28 cellular contexts compared by ENCODE assay signal in genomic region chr7:8380130-8380529, GRCh38. TPM values are rescaled to one million over a fixed set of nuclear protein-coding genes. Genes with fewer than 3 reads are reported as not detected.
"Had no signal": no experiment of that assay in that cellular context is flagged by ENCODE, and none has a peak within 500 bp of the region (broad histone marks: within the 10 kb centered on the region; RNA-seq: fewer than 3 reads in every experiment).

No MANE protein-coding gene starts in this region.

- H3K9me3 Mint-ChIP-seq: activated CD4-positive, alpha-beta memory T cell treated with anti-CD3 and anti-CD28 coated beads, Interleukin-2, amount 10 ng/mL, durations not matched to agents 7 days and 5 days; activated naive CD4-positive, alpha-beta T cell treated with anti-CD3 and anti-CD28 coated beads, Interleukin-2, amount 10 ng/mL, durations not matched to agents 7 days and 5 days; activated naive CD8-positive, alpha-beta T cell treated with anti-CD3 and anti-CD28 coated beads for 36 hours had no signal

- H3K4me2 ChIP-seq: PC-9 had no signal

- H3K4me1 Mint-ChIP-seq: activated naive CD4-positive, alpha-beta T cell treated with anti-CD3 and anti-CD28 coated beads, Interleukin-2, amount 10 ng/mL, durations not matched to agents 7 days and 5 days; activated naive CD8-positive, alpha-beta T cell treated with anti-CD3 and anti-CD28 coated beads for 36 hours; central memory CD8-positive, alpha-beta T cell had no signal

- H3K4me3 ChIP-seq: cardiac muscle cell, PC-9 had no signal

- H2AFZ ChIP-seq: PC-9 had no signal

- H3K27ac ChIP-seq: cardiac muscle cell, PC-9, RWPE1, WERI-Rb-1 had no signal

- FAIRE-seq: RCC 7860 had no signal

- DNase-seq: activated CD4-positive, alpha-beta memory T cell treated with anti-CD3 and anti-CD28 coated beads, Interleukin-2, amount 10 ng/mL, durations not matched to agents 7 days and 5 days; activated CD4-positive, alpha-beta T cell treated with anti-CD3 and anti-CD28 coated beads for 1 hour; activated CD4-positive, alpha-beta T cell treated with anti-CD3 and anti-CD28 coated beads for 48 hours; activated CD4-positive, CD25-positive, alpha-beta regulatory T cell; activated CD8-positive, alpha-beta memory T cell treated with anti-CD3 and anti-CD28 coated beads for 24 hours; activated CD8-positive, alpha-beta memory T cell treated with anti-CD3 and anti-CD28 coated beads, Interleukin-2, amount 10 ng/mL, durations not matched to agents 7 days and 5 days; activated CD8-positive, alpha-beta memory T cell treated with anti-CD3 and anti-CD28 coated beads, Interleukin-2, amount 50 U/mL, for 48 hours; activated effector memory CD4-positive, alpha-beta T cell treated with Interleukin-2 at 50 U/mL for 16 hours; activated naive CD4-positive, alpha-beta T cell treated with anti-CD3 and anti-CD28 coated beads, Interleukin-2, amount 10 ng/mL, durations not matched to agents 7 days and 5 days; activated naive CD8-positive, alpha-beta T cell treated with anti-CD3 and anti-CD28 coated beads for 36 hours; activated T-cell treated with anti-CD3 and anti-CD28 coated beads, Interleukin-2, amount 50 U/mL, for 48 hours; amniotic stem cell; aorta; NCI-H2171; NCI-H446 treated with DMSO at 0.1 percent for 48 hours; NCI-H774; PC-9; T1000; WERI-Rb-1 had no signal

- H3K4me3 Mint-ChIP-seq: activated CD4-positive, alpha-beta memory T cell treated with anti-CD3 and anti-CD28 coated beads, Interleukin-2, amount 10 ng/mL, durations not matched to agents 7 days and 5 days; activated CD8-positive, alpha-beta memory T cell treated with anti-CD3 and anti-CD28 coated beads, Interleukin-2, amount 10 ng/mL, durations not matched to agents 7 days and 5 days; activated naive CD4-positive, alpha-beta T cell treated with anti-CD3 and anti-CD28 coated beads, Interleukin-2, amount 10 ng/mL, durations not matched to agents 7 days and 5 days; activated naive CD8-positive, alpha-beta T cell treated with anti-CD3 and anti-CD28 coated beads for 36 hours; central memory CD8-positive, alpha-beta T cell had no signal

- H3K36me3 Mint-ChIP-seq: activated CD8-positive, alpha-beta memory T cell treated with anti-CD3 and anti-CD28 coated beads, Interleukin-2, amount 10 ng/mL, durations not matched to agents 7 days and 5 days; activated naive CD4-positive, alpha-beta T cell treated with anti-CD3 and anti-CD28 coated beads, Interleukin-2, amount 10 ng/mL, durations not matched to agents 7 days and 5 days; activated naive CD8-positive, alpha-beta T cell treated with anti-CD3 and anti-CD28 coated beads for 36 hours had no signal

- H3K27ac Mint-ChIP-seq: activated CD4-positive, alpha-beta memory T cell treated with anti-CD3 and anti-CD28 coated beads, Interleukin-2, amount 10 ng/mL, durations not matched to agents 7 days and 5 days; activated CD8-positive, alpha-beta memory T cell treated with anti-CD3 and anti-CD28 coated beads, Interleukin-2, amount 10 ng/mL, durations not matched to agents 7 days and 5 days; activated naive CD4-positive, alpha-beta T cell treated with anti-CD3 and anti-CD28 coated beads, Interleukin-2, amount 10 ng/mL, durations not matched to agents 7 days and 5 days; activated naive CD8-positive, alpha-beta T cell treated with anti-CD3 and anti-CD28 coated beads for 36 hours had no signal

- H3K27me3 ChIP-seq: cardiac muscle cell had no signal

- ATAC-seq: activated CD8-positive, alpha-beta memory T cell treated with anti-CD3 and anti-CD28 coated beads, Interleukin-2, amount 10 ng/mL, durations not matched to agents 7 days and 5 days; Right ventricle myocardium inferior had no signal

- H3K36me3 ChIP-seq: cardiac muscle cell, WERI-Rb-1 had no signal

RNA-seq across cellular contexts. Expression of gene NXPH1, which starts 53.3 kb away (rescaled TPM):
- total RNA-seq: activated CD4-positive, alpha-beta memory T cell treated with anti-CD3 and anti-CD28 coated beads, Interleukin-2, amount 10 ng/mL, durations not matched to agents 7 days and 5 days; activated CD8-positive, alpha-beta memory T cell treated with anti-CD3 and anti-CD28 coated beads, Interleukin-2, amount 10 ng/mL, durations not matched to agents 7 days and 5 days; activated naive CD8-positive, alpha-beta T cell treated with anti-CD3 and anti-CD28 coated beads for 36 hours; aorta; M059J; OCI-LY7; PC-9; Right ventricle myocardium inferior; T-helper 1 cell treated with Interleukin-12 subunit alpha and Interleukin-12 subunit beta and Interleukin-4 antibody, amounts not matched to agents 30 ng/mL and 1 ng/mL, for 36 hours; T-helper 2 cell treated with Interferon-gamma antibody and Interleukin-4, amounts not matched to agents 100 ng/mL and 5 ng/mL, for 36 hours had no signal
- polyA plus RNA-seq: aorta had no signal
